In the genomic region with DNA sequence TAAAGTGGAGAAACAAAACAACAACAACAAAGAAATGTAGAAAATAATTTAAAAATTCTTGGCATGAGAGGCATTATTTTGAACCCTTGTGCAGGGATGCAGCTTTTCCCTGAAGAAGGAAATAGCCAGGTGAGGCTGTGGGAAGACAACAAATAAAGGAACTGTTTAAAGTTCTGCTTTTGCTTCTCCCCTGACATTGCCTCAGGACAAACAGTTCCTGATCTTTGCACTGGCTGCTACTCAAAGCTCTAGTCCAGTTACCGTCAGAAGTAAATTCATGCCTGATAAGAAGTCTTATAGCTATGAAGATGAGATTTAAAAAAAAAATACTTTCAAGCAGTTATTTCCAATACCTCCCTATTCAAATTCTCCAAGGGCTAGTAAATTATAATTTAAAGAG, we compare ENCODE assay signal across 27 cellular contexts.
"Had no signal": no experiment of that assay in that cellular context is flagged by ENCODE, and none has a peak within 500 bp of the region (broad histone marks: within the 10 kb centered on the region; RNA-seq: fewer than 3 reads in every experiment).

No MANE protein-coding gene starts in this region.

- DNase-seq: activated CD4-positive, alpha-beta memory T cell treated with anti-CD3 and anti-CD28 coated beads, Interleukin-2, amount 10 ng/mL, durations not matched to agents 7 days and 5 days; activated CD4-positive, alpha-beta T cell treated with anti-CD3 and anti-CD28 coated beads for 1 hour; activated CD4-positive, alpha-beta T cell treated with anti-CD3 and anti-CD28 coated beads for 4 hours; activated CD4-positive, alpha-beta T cell treated with anti-CD3 and anti-CD28 coated beads, Interleukin-2, amount 10 ng/mL, durations not matched to agents 7 days and 5 days; activated CD4-positive, alpha-beta T cell treated with anti-CD3 and anti-CD28 coated beads, Interleukin-2, amount 50 U/mL, for 4 hours; activated effector memory CD4-positive, alpha-beta T cell treated with Interleukin-2 at 50 U/mL for 16 hours; activated gamma-delta T cell treated with Interleukin-2 at 50 U/mL for 16 hours; activated naive CD4-positive, alpha-beta T cell treated with anti-CD3 and anti-CD28 coated beads, Interleukin-2, amount 50 U/mL, for 16 hours; activated naive CD4-positive, alpha-beta T cell treated with Interleukin-2 at 50 U/mL for 16 hours; activated T-cell treated with anti-CD3 and anti-CD28 coated beads, Interleukin-2, amount 50 U/mL, for 4 hours; amniotic stem cell; anterior cingulate cortex; brain microvascular endothelial cell; cortex of kidney; dermis blood vessel endothelial cell; effector memory CD4-positive, alpha-beta T cell; endodermal cell; foreskin melanocyte; T-helper 2 cell had no signal

- FAIRE-seq: astrocyte, bronchial epithelial cell, TTC549 had no signal

- H3K27me3 ChIP-seq: brain microvascular endothelial cell, esophagus muscularis mucosa, gastroesophageal sphincter had no signal

- H3K9me3 ChIP-seq: gastroesophageal sphincter had no signal

- ATAC-seq: activated T-cell treated with anti-CD3 and anti-CD28 coated beads, Interleukin-2, amount 50 U/mL, for 4 hours; activated T-helper 17 cell treated with anti-CD3 and anti-CD28 coated beads, Interleukin-2, amount 50 U/mL, for 72 hours; gastroesophageal sphincter; WTC11 had no signal

- H3K4me3 ChIP-seq: esophagus muscularis mucosa, gastroesophageal sphincter had no signal

- H3K36me3 ChIP-seq: brain microvascular endothelial cell, esophagus muscularis mucosa, gastroesophageal sphincter had no signal

- H3K27ac ChIP-seq: brain microvascular endothelial cell, esophagus muscularis mucosa, gastroesophageal sphincter, VCaP had no signal

- H3K4me1 ChIP-seq: esophagus muscularis mucosa, gastroesophageal sphincter had no signal
